In genomic region chr4:17347445-17347844, GRCh38 we compare ENCODE assay signal across 10 cellular contexts.
DNase-seq lines count a peak whose midpoint lies in the region; ATAC-seq and TF ChIP-seq lines count a peak whose summit lies in the region.
"Had no signal": no experiment of that assay in that cellular context is flagged by ENCODE, and none has a peak within 500 bp of the region (broad histone marks: within the 10 kb centered on the region; RNA-seq: fewer than 3 reads in every experiment).

No MANE protein-coding gene starts in this region.

- POLR2A ChIA-PET in HCT116 (lab: Charles Lee) = interaction anchor here (1.3 kb wide), 1 partner anchor 125 kb away, joined by 3 read pairs; no protein-coding TSS in a partner anchor

- no peaks in the 10 kb centered on the region for H3K27me3 Mint-ChIP-seq in neural crest cell (ENCODE audit: low read depth)
- H3K27me3 Mint-ChIP-seq: memory B cell had no signal

- peak; percentile 87 for ATAC-seq in HCT116
- no peak for ATAC-seq in HG03280 (IDR thresholded peaks at IDR 0.05; ENCODE audit: unreplicated experiment)
- ATAC-seq in HG03025 (IDR thresholded peaks at IDR 0.05; ENCODE audit: low FRiP score, unreplicated experiment) = no peak

- TF ChIP-seq RAD21 in HCT116 (IDR thresholded peaks at IDR 0.05; ENCODE audit: low read depth) = peak; percentile 77

- intact Hi-C loops in HCT116 (cut with micrococcal nuclease) = loop anchor here (1.0 to 10.0 kb wide), 3 partner anchors 100 to 1247 kb away; no protein-coding TSS in a partner anchor

- no peaks in the 10 kb centered on the region for H3K36me3 ChIP-seq in HCT116 (ENCODE audit: control insufficient read depth in 1 of 2, insufficient read depth in 2 of 2, low read length in 2 of 2)
- H3K36me3 ChIP-seq: SJSA1 had no signal

- no peak overlapping the region for H3K4me3 Mint-ChIP-seq in neural crest cell
- H3K4me3 Mint-ChIP-seq: memory B cell had no signal

- DNase-seq in ELF-1 (ENCODE audit: low read depth, low spot score) (peak; percentile 70), HCT116 (ENCODE audit: low read depth, low spot score) (peak; percentile 16), SK-N-DZ (ENCODE audit: low spot score) (peak; percentile 8), neural crest cell (ENCODE audit: low read depth, low spot score) (peak; percentile 14)
- peak; percentile 1 for DNase-seq in effector CD8-positive, alpha-beta T cell (lab: John Stamatoyannopoulos, UW)
- no peak for DNase-seq in activated effector memory CD4-positive, alpha-beta T cell treated with anti-CD3 and anti-CD28 coated beads, Interleukin-2, amount 50 U/mL, for 16 hours

- H3K4me1 ChIP-seq in HCT116 (ENCODE audit: control insufficient read depth in 1 of 2, insufficient read depth in 2 of 2, low read length in 2 of 2) = no peaks in the 10 kb centered on the region
- H3K4me1 ChIP-seq: SJSA1 had no signal

- no peaks in the 10 kb centered on the region for H3K9me3 Mint-ChIP-seq in neural crest cell
- H3K9me3 Mint-ChIP-seq: memory B cell had no signal

- H4K20me1 ChIP-seq in HCT116 (ENCODE audit: insufficient read depth) = no peaks in the 10 kb centered on the region

- H3K9me3 ChIP-seq in HCT116 (ENCODE audit: control insufficient read depth in 1 of 2, insufficient read depth in 1 of 2, low read depth in 1 of 2, low read length in 2 of 2) = no peaks in the 10 kb centered on the region
- H3K9me3 ChIP-seq: SJSA1 had no signal

- no peak overlapping the region for H3K27ac Mint-ChIP-seq in neural crest cell (ENCODE audit: unreplicated experiment)
- H3K27ac Mint-ChIP-seq: memory B cell had no signal

- BruUV-seq in HCT116 (replicated peaks; lab: Mats Ljungman, UMichigan) = no TSS peak

- H3K4me2 ChIP-seq in HCT116 (ENCODE audit: low read length) = no peak overlapping the region

- no peak overlapping the region for H3K27ac ChIP-seq in HCT116 (ENCODE audit: low read depth, low read length)
- H3K27ac ChIP-seq: SJSA1 had no signal

- no peak for TF ChIP-seq POLR2A in HCT116 (IDR thresholded peaks at IDR 0.05; ENCODE audit: borderline replicate concordance, extremely low read depth, insufficient read depth, insufficient read length)

- H3K4me1 Mint-ChIP-seq in neural crest cell = no peaks in the 10 kb centered on the region
- H3K4me1 Mint-ChIP-seq: memory B cell had no signal

- no peaks in the 10 kb centered on the region for H3K36me3 Mint-ChIP-seq in neural crest cell (ENCODE audit: low read depth)
- H3K36me3 Mint-ChIP-seq: memory B cell had no signal

- H3K27me3 ChIP-seq in HCT116 (ENCODE audit: insufficient read depth, low read length) = no peaks in the 10 kb centered on the region
- H3K27me3 ChIP-seq: SJSA1 had no signal

- CTCF ChIA-PET in HCT116 (lab: Charles Lee) = interaction anchor here (1.1 to 3.5 kb wide), 11 partner anchors 9 to 431 kb away, joined by 3 to 54 read pairs (median 5); no protein-coding TSS in a partner anchor

- no peak overlapping the region for H3K4me3 ChIP-seq in HCT116 (replicated peaks in 1 of 2; ENCODE audit: low read depth in 1 of 2, low read length in 2 of 2)
- H3K4me3 ChIP-seq: SJSA1 had no signal

- TF ChIP-seq CTCF in HCT116 (IDR thresholded peaks at IDR 0.05 in 2 of 3, conservative IDR thresholded peaks at IDR 0.05 in 1 of 3; ENCODE audit: borderline replicate concordance in 1 of 3, insufficient read depth in 1 of 3, low read depth in 2 of 3, low read length in 2 of 3) (peak; percentile 65 to 75 (median 68); a peak in 5 of 6 replicates), neural crest cell (conservative IDR thresholded peaks at IDR 0.05) (peak; percentile 60)

- no peaks in the 10 kb centered on the region for H3K79me2 ChIP-seq in HCT116 (ENCODE audit: insufficient read depth, low read length)

- RAD21 ChIA-PET in HCT116 (lab: Charles Lee; ENCODE audit: low non-redundant PET in 1 of 2, low total read pairs in 2 of 2, uncharacterized antibody in 2 of 2, unreplicated experiment in 2 of 2) = interaction anchor here (0.6 to 1.6 kb wide), 4 partner anchors 100 to 431 kb away, joined by 3 to 14 read pairs (median 4); no protein-coding TSS in a partner anchor

- H3K9ac ChIP-seq in HCT116 (ENCODE audit: low read length) = no peak overlapping the region

- peak overlapping the region; percentile 40 for H2AFZ ChIP-seq in HCT116 (ENCODE audit: low read depth, low read length, poor library complexity, severe bottlenecking)

- no peaks in the 10 kb centered on the region for H3K9me2 ChIP-seq in HCT116 (ENCODE audit: insufficient read depth)

TF ChIP-seq in HCT116, 20 proteins besides CTCF, POLR2A, EP300 and RAD21:
- TF ChIP-seq SIN3A (IDR thresholded peaks at IDR 0.05; ENCODE audit: low read depth) (no peak), TCF7L2 (IDR thresholded peaks at IDR 0.05; ENCODE audit: borderline replicate concordance, extremely low read depth, insufficient read depth, insufficient read length) (peak; percentile 74)
TF ChIP-seq in HCT116: peak in this region for 1.
